8 cellular contexts compared by ENCODE assay signal in the genomic region with DNA sequence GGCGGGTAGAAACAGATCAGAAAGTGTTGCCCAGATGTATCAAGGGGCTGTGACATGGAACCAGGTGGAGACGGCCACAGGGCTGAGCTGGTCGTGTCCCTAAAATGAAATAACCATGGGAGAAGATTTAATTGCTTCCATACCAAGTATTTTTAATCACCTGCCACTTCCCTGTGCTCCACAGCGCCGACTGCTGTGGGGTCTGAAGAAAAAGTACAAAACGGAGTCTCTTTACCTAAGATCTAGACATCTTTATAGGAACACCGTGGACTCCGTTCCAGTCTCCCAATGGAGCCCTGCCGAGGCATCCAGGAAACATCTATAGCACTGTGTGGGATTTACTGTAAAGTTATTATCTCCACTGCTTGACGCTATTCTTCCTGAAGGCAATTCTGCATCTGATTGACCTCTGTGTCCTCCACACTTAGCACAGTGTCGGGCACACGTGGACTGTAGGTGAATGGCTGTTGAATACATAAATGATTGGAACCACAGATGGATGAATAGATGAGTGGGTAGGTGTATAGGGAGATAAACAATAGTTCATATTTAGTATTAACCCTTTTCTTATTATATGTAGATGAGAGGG. TPM values are rescaled to one million over a fixed set of nuclear protein-coding genes. Genes with fewer than 3 reads are reported as not detected.
DNase-seq lines count a peak whose midpoint lies in the region; ATAC-seq and TF ChIP-seq lines count a peak whose summit lies in the region.

No MANE protein-coding gene starts in this region.

- H3K36me3 ChIP-seq in tibial artery: no peaks in the 10 kb centered on the region

- no peak overlapping the region for H3K27ac ChIP-seq in AG04450 (ENCODE audit: low read depth, low read length)
- no peak overlapping the region for H3K27ac ChIP-seq in tibial artery

- DNase-seq in AG04450 (ENCODE audit: low read depth, low spot score): no peak
- peak; percentile 62 for DNase-seq in SK-MEL-5 (ENCODE audit: low read depth, low spot score)
- peak; percentile 59 to 70 for DNase-seq in erythroblast (lab: John Stamatoyannopoulos, UW)
- peak; percentile 7 for DNase-seq in stimulated activated CD8-positive, alpha-beta memory T cell treated with anti-CD3 and anti-CD28 coated beads, Interleukin-4, amount 100 ng/mL, for 24 hours (ENCODE audit: low read depth)
- DNase-seq in DMS79 treated with DMSO at 0.1 percent for 48 hours (lab: John Stamatoyannopoulos, UW): no peak
- DNase-seq in NCI-H146 (lab: John Stamatoyannopoulos, UW): no peak
- DNase-seq in tibial artery: no peak

- peak; percentile 74 for ATAC-seq in GM18511 (IDR thresholded peaks at IDR 0.05; ENCODE audit: unreplicated experiment)

- intact Hi-C loops in tibial artery (cut with DNase I; ENCODE audit: low total_unique reads): no loop called here

- peaks cover 0 to 17% (median 0%) of the 10 kb centered on the region in 4 donors for H3K4me1 ChIP-seq in tibial artery

- no peaks in the 10 kb centered on the region for H3K9me3 ChIP-seq in AG04450 (ENCODE audit: control insufficient read depth, insufficient read depth, low read length)
- no peaks in the 10 kb centered on the region for H3K9me3 ChIP-seq in tibial artery

- POLR2A ChIA-PET in AG04450 (lab: Yijun Ruan, JAX): no interaction called here

- CTCF ChIA-PET in AG04450 (lab: Charles Lee): interaction anchor here (1.1 to 2.4 kb wide), 3 partner anchors 16 to 143 kb away, joined by 3 to 9 read pairs (median 4); no protein-coding TSS in a partner anchor

- no peak overlapping the region for H3K4me3 ChIP-seq in AG04450 (ENCODE audit: low read depth, low read length)
- H3K4me3 ChIP-seq in tibial artery: no peak overlapping the region

- TF ChIP-seq CTCF in AG04450 (IDR thresholded peaks at IDR 0.05; ENCODE audit: low read depth, low read length) (peak; percentile 59), tibial artery (IDR thresholded peaks at IDR 0.05) (no peak)

- in situ Hi-C loops in SK-MEL-5 (cut with HindIII; ENCODE audit: low pct_unique_long_range_greater_than_20kb, low sequenced_read_pairs): no loop called here

- peak; percentile 53 for TF ChIP-seq POLR2A in erythroblast (IDR thresholded peaks at IDR 0.05; ENCODE audit: low read length)

- H3K27me3 ChIP-seq in AG04450 (ENCODE audit: control insufficient read depth, insufficient read depth, low read length): peaks cover 14% of the 10 kb centered on the region
- H3K27me3 ChIP-seq in tibial artery: no peaks in the 10 kb centered on the region

RNA-seq across cellular contexts. Expression of a gene that starts 21.6 kb away (rescaled TPM):
- 146 and 183 TPM in 2 replicates for polyA plus RNA-seq in AG04450 (2011; rRNA removed)
- polyA minus RNA-seq in AG04450 (2011; rRNA and poly(A)+ RNA removed): 99.1 and 132 TPM in 2 replicates
- 439 and 444 TPM in 2 replicates for total RNA-seq in SK-MEL-5 (2014; rRNA removed; shearing (Covaris generic))
- polyA plus RNA-seq in SK-MEL-5 (2015; cell fraction: cytosol; rRNA removed): 260 and 299 TPM in 2 replicates
- 46.9 and 49.4 TPM in 2 replicates for polyA plus RNA-seq in SK-MEL-5 (2015; cell fraction: nucleus; rRNA removed)

Comparison
In these comparisons a context has a peak if more than half of its experiments do, and no peak if none do; other contexts are left out.
1. DNase-seq: peak in SK-MEL-5 (single experiment), erythroblast (2 of 2) and stimulated activated CD8-positive, alpha-beta memory T cell treated with anti-CD3 and anti-CD28 coated beads, Interleukin-4, amount 100 ng/mL, for 24 hours (single experiment); none in AG04450 (single experiment), DMS79 treated with DMSO at 0.1 percent for 48 hours (single experiment), NCI-H146 (single experiment) and tibial artery (0 of 2).